In genomic region chr13:51808811-51809210, GRCh38 we compare ENCODE assay signal across 28 cellular contexts. TPM values are rescaled to one million over a fixed set of nuclear protein-coding genes. Genes with fewer than 3 reads are reported as not detected.
"Had no signal": no experiment of that assay in that cellular context is flagged by ENCODE, and none has a peak within 500 bp of the region (broad histone marks: within the 10 kb centered on the region; RNA-seq: fewer than 3 reads in every experiment).

No MANE protein-coding gene starts in this region.

- H3K9me3 ChIP-seq: heart left ventricle, right atrium auricular region, sigmoid colon, testis, tibial nerve, upper lobe of right lung, vagina had no signal

- H3K27me3 Mint-ChIP-seq: naive B cell; stimulated activated naive B cell treated with anti-CD40 and anti-IgM and Interleukin-4, amounts not matched to agents 10 μg/mL and 1 μg/mL and 100 μg/mL, for 72 hours; stimulated activated naive CD8-positive, alpha-beta T cell treated with anti-CD3 and anti-CD28 coated beads, Interleukin-15, amount 100 ng/mL, for 72 hours had no signal

- H3K9me3 Mint-ChIP-seq: stimulated activated naive B cell treated with anti-CD40 and anti-IgM and Interleukin-4, amounts not matched to agents 10 μg/mL and 1 μg/mL and 100 μg/mL, for 72 hours; stimulated activated naive CD8-positive, alpha-beta T cell treated with anti-CD3 and anti-CD28 coated beads, Interleukin-15, amount 100 ng/mL, for 72 hours had no signal

- H3K4me3 Mint-ChIP-seq: stimulated activated naive B cell treated with anti-CD40 and anti-IgM and Interleukin-4, amounts not matched to agents 10 μg/mL and 1 μg/mL and 100 μg/mL, for 72 hours; stimulated activated naive CD8-positive, alpha-beta T cell treated with anti-CD3 and anti-CD28 coated beads, Interleukin-15, amount 100 ng/mL, for 72 hours had no signal

- H3K27ac Mint-ChIP-seq: naive B cell; stimulated activated naive B cell treated with anti-CD40 and anti-IgM and Interleukin-4, amounts not matched to agents 10 μg/mL and 1 μg/mL and 100 μg/mL, for 72 hours; stimulated activated naive CD8-positive, alpha-beta T cell treated with anti-CD3 and anti-CD28 coated beads, Interleukin-15, amount 100 ng/mL, for 72 hours had no signal

- DNase-seq: effector memory CD4-positive, alpha-beta T cell; heart left ventricle; hippocampal formation; left colon; left ventricle myocardium superior; mesendoderm; naive B cell; sigmoid colon; stimulated activated CD4-positive, alpha-beta T cell treated with anti-CD3 and anti-CD28 coated beads, Interleukin-2, amount 100 ng/mL, for 24 hours; stimulated activated CD4-positive, alpha-beta T cell treated with anti-CD3 and anti-CD28 coated beads, Interleukin-4, amount 100 ng/mL, for 4 hours; stimulated activated naive B cell treated with anti-CD40 and anti-IgM and Interleukin-4, amounts not matched to agents 10 μg/mL and 1 μg/mL and 100 μg/mL, for 72 hours; stimulated activated naive CD8-positive, alpha-beta T cell treated with anti-CD3 and anti-CD28 coated beads, Interleukin-15, amount 100 ng/mL, for 72 hours; testis; upper lobe of right lung had no signal

- H3K4me3 ChIP-seq: heart left ventricle, lung, right atrium auricular region, sigmoid colon, skin epidermis, testis, tibial nerve, upper lobe of right lung, vagina had no signal

- H3K27ac ChIP-seq: heart left ventricle, right atrium auricular region, sigmoid colon, skin epidermis, testis, tibial nerve, upper lobe of right lung, vagina had no signal

- ATAC-seq: esophagus mucosa; heart left ventricle; left colon; left ventricle myocardium superior; stimulated activated naive B cell treated with anti-CD40 and anti-IgM and Interleukin-4, amounts not matched to agents 10 μg/mL and 1 μg/mL and 100 μg/mL, for 72 hours; stimulated activated naive CD8-positive, alpha-beta T cell treated with anti-CD3 and anti-CD28 coated beads, Interleukin-15, amount 100 ng/mL, for 72 hours; upper lobe of right lung had no signal

- H3K27me3 ChIP-seq: heart left ventricle, right atrium auricular region, sigmoid colon, testis, tibial nerve, upper lobe of right lung, vagina had no signal

- H3K36me3 ChIP-seq: heart left ventricle, right atrium auricular region, sigmoid colon, tibial nerve, upper lobe of right lung, vagina had no signal

- H3K36me3 Mint-ChIP-seq: naive B cell had no signal

RNA-seq across cellular contexts. Expression of gene TMEM272, which starts 36.2 kb away (rescaled TPM):
- total RNA-seq: esophagus mucosa, fibroblast of lung, glomerular endothelial cell, kidney epithelial cell, osteocyte, subcutaneous adipose tissue, tibial nerve, upper lobe of right lung had no signal
- polyA plus RNA-seq: fibroblast of lung had no signal

RNA-seq across cellular contexts. Expression of gene CCDC70, which starts 53.0 kb away (rescaled TPM):
- total RNA-seq: esophagus mucosa, fibroblast of lung, frontal cortex, glomerular endothelial cell, heart left ventricle, kidney epithelial cell, left colon, left ventricle myocardium superior, lung, osteocyte, posterior vena cava, right atrium auricular region, sigmoid colon, subcutaneous adipose tissue, tibial nerve, upper lobe of right lung, vagina had no signal
- polyA plus RNA-seq: fibroblast of lung, heart left ventricle, lung, neural cell, sigmoid colon had no signal
